ENCODE assay signal across 1 cellular context in genomic region chr3:21901504-21901903, GRCh38.
TF ChIP-seq lines count a peak whose summit lies in the region.

No MANE protein-coding gene starts in this region.

TF ChIP-seq in H1, 55 proteins besides CTCF, POLR2A, EP300 and RAD21:
- no peak for TF ChIP-seq JUN (IDR thresholded peaks at IDR 0.05; ENCODE audit: low read depth, low read length)
